ENCODE assay signal across 8 cellular contexts in the genomic region with DNA sequence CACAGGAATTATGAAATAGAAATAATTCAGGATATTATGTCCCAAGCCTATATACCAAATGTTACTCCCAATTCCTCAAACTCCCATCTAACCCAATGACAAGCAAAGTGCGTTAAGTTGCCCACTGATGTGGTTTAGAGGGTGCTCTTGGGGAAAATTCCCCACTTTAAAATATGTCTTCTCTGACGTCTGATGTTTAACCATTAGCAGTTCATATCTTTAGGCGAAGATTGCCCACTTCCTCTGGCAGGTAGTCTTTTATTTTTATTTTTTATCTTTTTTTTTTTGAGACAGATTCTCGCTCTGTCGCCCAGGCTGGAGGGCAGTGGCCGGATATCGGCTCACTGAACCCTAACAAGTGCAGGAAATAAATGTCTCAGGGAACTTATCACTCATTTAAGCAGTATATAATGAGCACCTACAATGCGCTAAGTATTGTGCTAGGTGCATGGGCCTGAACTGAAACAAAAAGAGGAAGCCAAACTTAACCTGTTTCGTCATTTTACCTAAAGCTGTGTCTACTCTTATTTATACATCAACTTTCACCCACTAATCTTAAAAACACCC.
DNase-seq lines count a peak whose midpoint lies in the region; ATAC-seq, FAIRE-seq and TF ChIP-seq lines count a peak whose summit lies in the region.

No MANE protein-coding gene starts in this region.

- H3K36me3 Mint-ChIP-seq in nephron progenitor cell (ENCODE audit: low read depth), result no peaks in the 10 kb centered on the region

- H3K4me3 ChIP-seq in LNCaP clone FGC (ENCODE audit: low read depth, low read length) (peak overlapping the region; percentile 63), adipocyte (ENCODE audit: low read length) (peak overlapping the region; percentile 93)

- TF ChIP-seq CTCF in LNCaP clone FGC (IDR thresholded peaks at IDR 0.05; ENCODE audit: control insufficient read depth, extremely low read depth, insufficient read depth) (no peak), nephron progenitor cell (IDR thresholded peaks at IDR 0.05) (no peak)

- H3K27me3 Mint-ChIP-seq in nephron progenitor cell (ENCODE audit: low read depth, poor library complexity), result peaks cover 47% of the 10 kb centered on the region

- no peaks in the 10 kb centered on the region for H3K27me3 ChIP-seq in adipocyte (replicated peaks; ENCODE audit: control insufficient read depth, insufficient read depth, low read length)

- H3K9ac ChIP-seq in adipocyte (ENCODE audit: low read length), result peak overlapping the region; percentile 70

- no peaks in the 10 kb centered on the region for H3K36me3 ChIP-seq in adipocyte (ENCODE audit: control insufficient read depth, insufficient read depth, low read length, severe bottlenecking)

- peak overlapping the region; percentile 73 for H3K27ac Mint-ChIP-seq in nephron progenitor cell

- peak; percentile 33 for DNase-seq in stimulated activated CD4-positive, alpha-beta T cell treated with anti-CD3 and anti-CD28 coated beads, Interleukin-1b, Interleukin-23, amount 100 ng/mL, for 48 hours
- DNase-seq in stimulated activated CD4-positive, alpha-beta T cell treated with anti-CD3 and anti-CD28 coated beads, Interleukin-4, amount 100 ng/mL, for 1 hour, result no peak
- DNase-seq in LNCaP clone FGC (ENCODE audit: low read depth), result no peak
- no peak for DNase-seq in adipocyte (ENCODE audit: low read depth)
- DNase-seq in nephron progenitor cell, result no peak
- no peak for DNase-seq in HK-2 (ENCODE audit: unreplicated experiment)
- DNase-seq in HTR-8/SVneo (ENCODE audit: insufficient read length, low spot score), result no peak

- ATAC-seq in HG03045 (IDR thresholded peaks at IDR 0.05; ENCODE audit: unreplicated experiment), result no peak

- no peaks in the 10 kb centered on the region for H3K9me3 ChIP-seq in adipocyte (ENCODE audit: control insufficient read depth, low read length)

- FAIRE-seq in HTR-8/SVneo (lab: Jason Lieb, UNC), result no peak

- H3K4me1 ChIP-seq in adipocyte (ENCODE audit: control insufficient read depth, insufficient read depth, low read length), result peaks cover 21% of the 10 kb centered on the region

- peaks cover 32% of the 10 kb centered on the region for H3K4me1 Mint-ChIP-seq in nephron progenitor cell

- peak overlapping the region; percentile 92 for H3K4me3 Mint-ChIP-seq in nephron progenitor cell

- no peaks in the 10 kb centered on the region for H3K9me3 Mint-ChIP-seq in nephron progenitor cell
